In genomic region chr2:126661702-126662465, GRCh38 we compare ENCODE assay signal across 14 cellular contexts. TPM values are rescaled to one million over a fixed set of nuclear protein-coding genes. Genes with fewer than 3 reads are reported as not detected.
DNase-seq lines count a peak whose midpoint lies in the region; ATAC-seq and TF ChIP-seq lines count a peak whose summit lies in the region.
"Had no signal": no experiment of that assay in that cellular context is flagged by ENCODE, and none has a peak within 500 bp of the region (broad histone marks: within the 10 kb centered on the region; RNA-seq: fewer than 3 reads in every experiment).

No MANE protein-coding gene starts in this region.

- no peaks in the 10 kb centered on the region for H3K9me3 Mint-ChIP-seq in CD14-positive monocyte
- no peaks in the 10 kb centered on the region for H3K9me3 Mint-ChIP-seq in IgD-negative memory B cell
- H3K9me3 Mint-ChIP-seq in activated naive CD4-positive, alpha-beta T cell treated with anti-CD3 and anti-CD28 coated beads, Interleukin-2, amount 50 U/mL, for 72 hours, result no peaks in the 10 kb centered on the region
- no peaks in the 10 kb centered on the region for H3K9me3 Mint-ChIP-seq in nephron

- peak overlapping the region; percentile 59 to 99 (median 85) for H3K27ac Mint-ChIP-seq in CD14-positive monocyte
- peak overlapping the region; percentile 78 to 94 (median 86) for H3K27ac Mint-ChIP-seq in IgD-negative memory B cell
- H3K27ac Mint-ChIP-seq in activated naive CD4-positive, alpha-beta T cell treated with anti-CD3 and anti-CD28 coated beads, Interleukin-2, amount 50 U/mL, for 72 hours, result peak overlapping the region; percentile 98 to 100
- peak overlapping the region in 2 of 3 experiments; percentile 3 to 59 for H3K27ac Mint-ChIP-seq in nephron

- H3K4me3 Mint-ChIP-seq in CD14-positive monocyte (peak overlapping the region in 1 of 2 donors; percentile 26), IgD-negative memory B cell (peak overlapping the region in 3 of 4 donors; percentile 28 to 71 (median 61)), nephron (no peak overlapping the region)

- H3K4me1 Mint-ChIP-seq in CD14-positive monocyte (peaks cover 90% of the 10 kb centered on the region), IgD-negative memory B cell (peaks cover 58 to 70% (median 67%) of the 10 kb centered on the region in 3 donors), nephron (peaks cover 77% of the 10 kb centered on the region)

- H3K36me3 Mint-ChIP-seq in CD14-positive monocyte (peaks cover 20 to 27% of the 10 kb centered on the region in 2 donors), IgD-negative memory B cell (peaks cover 4% of the 10 kb centered on the region), nephron (ENCODE audit: low read depth) (peaks cover 7% of the 10 kb centered on the region)
- H3K36me3 Mint-ChIP-seq in activated naive CD4-positive, alpha-beta T cell treated with anti-CD3 and anti-CD28 coated beads, Interleukin-2, amount 50 U/mL, for 72 hours, result peaks cover 31 to 71% of the 10 kb centered on the region in 2 donors

- no peak for ATAC-seq in activated naive CD4-positive, alpha-beta T cell treated with anti-CD3 and anti-CD28 coated beads, Interleukin-2, amount 50 U/mL, for 72 hours
- no peak for ATAC-seq in GM18909 (IDR thresholded peaks at IDR 0.05; ENCODE audit: poor library complexity, unreplicated experiment)
- ATAC-seq: HCT116 had no signal

- no peak for DNase-seq in CD14-positive monocyte (ENCODE audit: low spot score)
- no peak for DNase-seq in activated naive CD4-positive, alpha-beta T cell treated with anti-CD3 and anti-CD28 coated beads, Interleukin-2, amount 50 U/mL, for 72 hours (ENCODE audit: low spot score in 2 of 2)
- DNase-seq in NCI-H2227 treated with DMSO at 0.1 percent for 48 hours (lab: John Stamatoyannopoulos, UW), result no peak
- no peak for DNase-seq in amygdala (lab: John Stamatoyannopoulos, UW)
- DNase-seq in HuH-7 (ENCODE audit: low spot score), result no peak
- DNase-seq: Caco-2, NCI-H446, occipital lobe, SHP77 treated with DMSO at 0.1 percent for 48 hours had no signal

- peaks cover 0 to 5% (median 2%) of the 10 kb centered on the region in 3 donors for H3K27me3 Mint-ChIP-seq in CD14-positive monocyte (ENCODE audit: low read depth in 3 of 3)
- H3K27me3 Mint-ChIP-seq in IgD-negative memory B cell, result no peaks in the 10 kb centered on the region
- peaks cover 11% of the 10 kb centered on the region for H3K27me3 Mint-ChIP-seq in nephron (ENCODE audit: low read depth)

- intact Hi-C loops in CD14-positive monocyte (cut with micrococcal nuclease), result no loop called here

- no peak for TF ChIP-seq CTCF in CD14-positive monocyte (IDR thresholded peaks at IDR 0.05)
- TF ChIP-seq CTCF in nephron (IDR thresholded peaks at IDR 0.05; ENCODE audit: unreplicated experiment in 3 of 3), result no peak

RNA-seq across cellular contexts. Expression of gene GYPC, which starts 5.9 kb away (rescaled TPM):
- polyA plus RNA-seq in CD14-positive monocyte, result 10 to 100 TPM; 20.0 to 21.7 TPM
- 111 TPM for polyA plus RNA-seq in IgD-negative memory B cell
- 100 to 1,000 TPM; 111 to 161 TPM for total RNA-seq in activated naive CD4-positive, alpha-beta T cell treated with anti-CD3 and anti-CD28 coated beads, Interleukin-2, amount 50 U/mL, for 72 hours
- total RNA-seq: Caco-2, MCF 10A had no signal

Comparison
In these comparisons a context has a peak if more than half of its experiments do, and no peak if none do; other contexts are left out.
1. H3K27ac Mint-ChIP-seq: peak in every context shown above with its lines; median percentile 99 in activated naive CD4-positive, alpha-beta T cell treated with anti-CD3 and anti-CD28 coated beads, Interleukin-2, amount 50 U/mL, for 72 hours; 86 in IgD-negative memory B cell; 85 in CD14-positive monocyte; 31 in nephron.
2. H3K4me3 Mint-ChIP-seq: peak in IgD-negative memory B cell (3 of 4); none in nephron (0 of 3).